1 cellular context compared by ENCODE assay signal in the genomic region with DNA sequence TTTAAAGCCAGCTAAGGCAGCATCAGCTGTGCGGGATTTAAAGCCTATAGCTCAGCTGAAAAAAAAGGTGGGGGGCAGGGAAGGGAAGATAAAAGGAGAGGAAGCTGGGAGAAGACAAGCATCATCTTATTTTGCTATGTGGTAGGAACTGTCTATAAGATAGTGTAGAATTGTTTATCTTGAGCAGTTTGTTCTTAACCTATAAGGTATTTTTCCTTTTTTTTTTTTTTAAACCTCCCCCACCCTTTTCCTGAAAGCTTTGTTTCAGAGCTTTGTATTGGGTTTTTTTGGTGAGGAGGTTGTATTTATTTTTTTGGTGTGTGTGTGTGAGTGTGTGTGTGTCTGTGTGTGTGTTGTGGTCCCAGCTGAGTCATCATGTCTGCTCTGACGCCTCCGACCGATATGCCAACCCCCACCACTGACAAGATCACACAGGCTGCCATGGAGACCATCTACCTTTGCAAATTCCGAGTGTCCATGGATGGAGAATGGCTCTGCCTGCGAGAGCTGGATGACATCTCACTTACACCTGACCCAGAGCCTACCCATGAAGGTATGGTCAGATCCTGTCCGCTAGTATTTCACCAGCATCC.
TF ChIP-seq lines count a peak whose summit lies in the region.

No MANE protein-coding gene starts in this region.

TF ChIP-seq in HEK293, 187 proteins besides CTCF, POLR2A, EP300 and RAD21 (continued from another document):
- TF ChIP-seq ZNF48 (tag by site-specific recombination; IDR thresholded peaks at IDR 0.05) (no peak), ZNF221 (tag by site-specific recombination; IDR thresholded peaks at IDR 0.05; ENCODE audit: borderline replicate concordance) (no peak), ZNF324 (tag by site-specific recombination; IDR thresholded peaks at IDR 0.05) (0 out of 2 replicates have a peak, but pooled peaks have one; percentile 48), ZNF701 (tag by site-specific recombination; IDR thresholded peaks at IDR 0.05) (no peak), ZNF549 (tag by site-specific recombination; IDR thresholded peaks at IDR 0.05) (no peak), ZNF239 (tag by site-specific recombination; IDR thresholded peaks at IDR 0.05) (no peak), ZNF600 (tag by site-specific recombination; IDR thresholded peaks at IDR 0.05) (peak; percentile 68), ZNF223 (tag by site-specific recombination; IDR thresholded peaks at IDR 0.05) (no peak), EGR2 (tag by site-specific recombination; IDR thresholded peaks at IDR 0.05; ENCODE audit: low read depth) (peak; percentile 48), ZFHX2 (tag by site-specific recombination; conservative IDR thresholded peaks at IDR 0.05) (peak; percentile 34; the same call in 1 of the 2 replicates), ZNF341 (tag by site-specific recombination; IDR thresholded peaks at IDR 0.05; ENCODE audit: low read depth) (no peak), ZBTB1 (tag by site-specific recombination; IDR thresholded peaks at IDR 0.05) (no peak), ZXDB (tag by site-specific recombination; IDR thresholded peaks at IDR 0.05) (peak; percentile 28; the same call in 1 of the 2 replicates), ZNF792 (tag by site-specific recombination; IDR thresholded peaks at IDR 0.05) (no peak), ZNF362 (tag by site-specific recombination; IDR thresholded peaks at IDR 0.05) (0 out of 2 replicates have a peak, but pooled peaks have one; percentile 54), ZNF366 (tag by site-specific recombination; conservative IDR thresholded peaks at IDR 0.05) (0 out of 2 replicates have a peak, but pooled peaks have one; percentile 26), ZNF639 (tag by site-specific recombination; IDR thresholded peaks at IDR 0.05) (peak; percentile 35; the same call in 1 of the 2 replicates), ZNF513 (tag by site-specific recombination; IDR thresholded peaks at IDR 0.05) (no peak), ZFP37 (tag by site-specific recombination; IDR thresholded peaks at IDR 0.05) (0 out of 2 replicates have a peak, but pooled peaks have one; percentile 40), ZFP69B (tag by site-specific recombination; IDR thresholded peaks at IDR 0.05) (peak; percentile 45; the same call in 1 of the 2 replicates), KLF16 (tag by site-specific recombination; IDR thresholded peaks at IDR 0.05) (0 out of 2 replicates have a peak, but pooled peaks have one; percentile 35), ZNF629 (tag by site-specific recombination; IDR thresholded peaks at IDR 0.05) (peak; percentile 45), ZBTB21 (tag by site-specific recombination; IDR thresholded peaks at IDR 0.05) (no peak)
- TF ChIP-seq, protein P1, sequence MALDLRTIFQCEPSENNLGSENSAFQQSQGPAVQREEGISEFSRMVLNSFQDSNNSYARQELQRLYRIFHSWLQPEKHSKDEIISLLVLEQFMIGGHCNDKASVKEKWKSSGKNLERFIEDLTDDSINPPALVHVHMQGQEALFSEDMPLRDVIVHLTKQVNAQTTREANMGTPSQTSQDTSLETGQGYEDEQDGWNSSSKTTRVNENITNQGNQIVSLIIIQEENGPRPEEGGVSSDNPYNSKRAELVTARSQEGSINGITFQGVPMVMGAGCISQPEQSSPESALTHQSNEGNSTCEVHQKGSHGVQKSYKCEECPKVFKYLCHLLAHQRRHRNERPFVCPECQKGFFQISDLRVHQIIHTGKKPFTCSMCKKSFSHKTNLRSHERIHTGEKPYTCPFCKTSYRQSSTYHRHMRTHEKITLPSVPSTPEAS (tag by site-specific recombination; IDR thresholded peaks at IDR 0.05) = peak; percentile 90
- TF ChIP-seq, protein P2, sequence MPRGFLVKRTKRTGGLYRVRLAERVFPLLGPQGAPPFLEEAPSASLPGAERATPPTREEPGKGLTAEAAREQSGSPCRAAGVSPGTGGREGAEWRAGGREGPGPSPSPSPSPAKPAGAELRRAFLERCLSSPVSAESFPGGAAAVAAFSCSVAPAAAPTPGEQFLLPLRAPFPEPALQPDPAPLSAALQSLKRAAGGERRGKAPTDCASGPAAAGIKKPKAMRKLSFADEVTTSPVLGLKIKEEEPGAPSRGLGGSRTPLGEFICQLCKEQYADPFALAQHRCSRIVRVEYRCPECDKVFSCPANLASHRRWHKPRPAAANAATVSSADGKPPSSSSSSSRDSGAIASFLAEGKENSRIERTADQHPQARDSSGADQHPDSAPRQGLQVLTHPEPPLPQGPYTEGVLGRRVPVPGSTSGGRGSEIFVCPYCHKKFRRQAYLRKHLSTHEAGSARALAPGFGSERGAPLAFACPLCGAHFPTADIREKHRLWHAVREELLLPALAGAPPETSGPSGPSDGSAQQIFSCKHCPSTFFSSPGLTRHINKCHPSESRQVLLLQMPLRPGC (tag by site-specific recombination; IDR thresholded peaks at IDR 0.05) = no peak
- TF ChIP-seq, protein P3, sequence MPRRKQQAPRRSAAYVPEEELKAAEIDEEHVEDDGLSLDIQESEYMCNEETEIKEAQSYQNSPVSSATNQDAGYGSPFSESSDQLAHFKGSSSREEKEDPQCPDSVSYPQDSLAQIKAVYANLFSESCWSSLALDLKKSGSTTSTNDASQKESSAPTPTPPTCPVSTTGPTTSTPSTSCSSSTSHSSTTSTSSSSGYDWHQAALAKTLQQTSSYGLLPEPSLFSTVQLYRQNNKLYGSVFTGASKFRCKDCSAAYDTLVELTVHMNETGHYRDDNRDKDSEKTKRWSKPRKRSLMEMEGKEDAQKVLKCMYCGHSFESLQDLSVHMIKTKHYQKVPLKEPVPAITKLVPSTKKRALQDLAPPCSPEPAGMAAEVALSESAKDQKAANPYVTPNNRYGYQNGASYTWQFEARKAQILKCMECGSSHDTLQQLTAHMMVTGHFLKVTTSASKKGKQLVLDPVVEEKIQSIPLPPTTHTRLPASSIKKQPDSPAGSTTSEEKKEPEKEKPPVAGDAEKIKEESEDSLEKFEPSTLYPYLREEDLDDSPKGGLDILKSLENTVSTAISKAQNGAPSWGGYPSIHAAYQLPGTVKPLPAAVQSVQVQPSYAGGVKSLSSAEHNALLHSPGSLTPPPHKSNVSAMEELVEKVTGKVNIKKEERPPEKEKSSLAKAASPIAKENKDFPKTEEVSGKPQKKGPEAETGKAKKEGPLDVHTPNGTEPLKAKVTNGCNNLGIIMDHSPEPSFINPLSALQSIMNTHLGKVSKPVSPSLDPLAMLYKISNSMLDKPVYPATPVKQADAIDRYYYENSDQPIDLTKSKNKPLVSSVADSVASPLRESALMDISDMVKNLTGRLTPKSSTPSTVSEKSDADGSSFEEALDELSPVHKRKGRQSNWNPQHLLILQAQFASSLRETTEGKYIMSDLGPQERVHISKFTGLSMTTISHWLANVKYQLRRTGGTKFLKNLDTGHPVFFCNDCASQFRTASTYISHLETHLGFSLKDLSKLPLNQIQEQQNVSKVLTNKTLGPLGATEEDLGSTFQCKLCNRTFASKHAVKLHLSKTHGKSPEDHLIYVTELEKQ (tag by site-specific recombination; IDR thresholded peaks at IDR 0.05; ENCODE audit: borderline replicate concordance) = 0 out of 2 replicates have a peak, but pooled peaks have one; percentile 19
- TF ChIP-seq, protein P4, sequence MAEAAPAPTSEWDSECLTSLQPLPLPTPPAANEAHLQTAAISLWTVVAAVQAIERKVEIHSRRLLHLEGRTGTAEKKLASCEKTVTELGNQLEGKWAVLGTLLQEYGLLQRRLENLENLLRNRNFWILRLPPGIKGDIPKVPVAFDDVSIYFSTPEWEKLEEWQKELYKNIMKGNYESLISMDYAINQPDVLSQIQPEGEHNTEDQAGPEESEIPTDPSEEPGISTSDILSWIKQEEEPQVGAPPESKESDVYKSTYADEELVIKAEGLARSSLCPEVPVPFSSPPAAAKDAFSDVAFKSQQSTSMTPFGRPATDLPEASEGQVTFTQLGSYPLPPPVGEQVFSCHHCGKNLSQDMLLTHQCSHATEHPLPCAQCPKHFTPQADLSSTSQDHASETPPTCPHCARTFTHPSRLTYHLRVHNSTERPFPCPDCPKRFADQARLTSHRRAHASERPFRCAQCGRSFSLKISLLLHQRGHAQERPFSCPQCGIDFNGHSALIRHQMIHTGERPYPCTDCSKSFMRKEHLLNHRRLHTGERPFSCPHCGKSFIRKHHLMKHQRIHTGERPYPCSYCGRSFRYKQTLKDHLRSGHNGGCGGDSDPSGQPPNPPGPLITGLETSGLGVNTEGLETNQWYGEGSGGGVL (tag by site-specific recombination; IDR thresholded peaks at IDR 0.05) = peak; percentile 40; the same call in 1 of the 2 replicates
- TF ChIP-seq, protein P5, sequence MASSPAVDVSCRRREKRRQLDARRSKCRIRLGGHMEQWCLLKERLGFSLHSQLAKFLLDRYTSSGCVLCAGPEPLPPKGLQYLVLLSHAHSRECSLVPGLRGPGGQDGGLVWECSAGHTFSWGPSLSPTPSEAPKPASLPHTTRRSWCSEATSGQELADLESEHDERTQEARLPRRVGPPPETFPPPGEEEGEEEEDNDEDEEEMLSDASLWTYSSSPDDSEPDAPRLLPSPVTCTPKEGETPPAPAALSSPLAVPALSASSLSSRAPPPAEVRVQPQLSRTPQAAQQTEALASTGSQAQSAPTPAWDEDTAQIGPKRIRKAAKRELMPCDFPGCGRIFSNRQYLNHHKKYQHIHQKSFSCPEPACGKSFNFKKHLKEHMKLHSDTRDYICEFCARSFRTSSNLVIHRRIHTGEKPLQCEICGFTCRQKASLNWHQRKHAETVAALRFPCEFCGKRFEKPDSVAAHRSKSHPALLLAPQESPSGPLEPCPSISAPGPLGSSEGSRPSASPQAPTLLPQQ (tag by site-specific recombination; IDR thresholded peaks at IDR 0.05) = peak; percentile 72; the same call in 1 of the 2 replicates
- TF ChIP-seq, protein P6, sequence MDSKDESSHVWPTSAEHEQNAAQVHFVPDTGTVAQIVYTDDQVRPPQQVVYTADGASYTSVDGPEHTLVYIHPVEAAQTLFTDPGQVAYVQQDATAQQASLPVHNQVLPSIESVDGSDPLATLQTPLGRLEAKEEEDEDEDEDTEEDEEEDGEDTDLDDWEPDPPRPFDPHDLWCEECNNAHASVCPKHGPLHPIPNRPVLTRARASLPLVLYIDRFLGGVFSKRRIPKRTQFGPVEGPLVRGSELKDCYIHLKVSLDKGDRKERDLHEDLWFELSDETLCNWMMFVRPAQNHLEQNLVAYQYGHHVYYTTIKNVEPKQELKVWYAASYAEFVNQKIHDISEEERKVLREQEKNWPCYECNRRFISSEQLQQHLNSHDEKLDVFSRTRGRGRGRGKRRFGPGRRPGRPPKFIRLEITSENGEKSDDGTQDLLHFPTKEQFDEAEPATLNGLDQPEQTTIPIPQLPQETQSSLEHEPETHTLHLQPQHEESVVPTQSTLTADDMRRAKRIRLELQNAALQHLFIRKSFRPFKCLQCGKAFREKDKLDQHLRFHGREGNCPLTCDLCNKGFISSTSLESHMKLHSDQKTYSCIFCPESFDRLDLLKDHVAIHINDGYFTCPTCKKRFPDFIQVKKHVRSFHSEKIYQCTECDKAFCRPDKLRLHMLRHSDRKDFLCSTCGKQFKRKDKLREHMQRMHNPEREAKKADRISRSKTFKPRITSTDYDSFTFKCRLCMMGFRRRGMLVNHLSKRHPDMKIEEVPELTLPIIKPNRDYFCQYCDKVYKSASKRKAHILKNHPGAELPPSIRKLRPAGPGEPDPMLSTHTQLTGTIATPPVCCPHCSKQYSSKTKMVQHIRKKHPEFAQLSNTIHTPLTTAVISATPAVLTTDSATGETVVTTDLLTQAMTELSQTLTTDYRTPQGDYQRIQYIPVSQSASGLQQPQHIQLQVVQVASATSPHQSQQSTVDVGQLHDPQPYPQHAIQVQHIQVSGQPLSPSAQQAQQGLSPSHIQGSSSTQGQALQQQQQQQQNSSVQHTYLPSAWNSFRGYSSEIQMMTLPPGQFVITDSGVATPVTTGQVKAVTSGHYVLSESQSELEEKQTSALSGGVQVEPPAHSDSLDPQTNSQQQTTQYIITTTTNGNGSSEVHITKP (tag by site-specific recombination; IDR thresholded peaks at IDR 0.05) = peak; percentile 40; the same call in 1 of the 2 replicates
